25 cellular contexts compared by ENCODE assay signal in the genomic region with DNA sequence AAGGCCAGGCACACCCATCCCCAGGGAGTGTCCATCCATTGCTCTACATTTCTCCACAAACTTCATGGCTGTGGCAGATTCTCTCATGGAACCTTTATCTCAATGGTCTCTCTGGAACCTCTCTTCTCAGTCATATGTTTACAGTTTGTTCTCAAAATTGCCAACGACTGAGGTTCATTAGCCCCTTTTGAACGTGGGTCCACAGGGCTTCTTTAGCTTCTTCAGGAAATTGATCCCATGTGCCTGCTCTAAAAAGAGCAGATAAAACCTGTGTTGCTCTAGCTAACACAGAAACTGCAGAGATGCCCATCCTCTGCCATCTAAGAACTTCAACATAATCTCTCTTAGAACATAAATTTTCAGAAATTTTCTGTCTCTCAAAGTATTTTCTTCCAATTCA. TPM values are rescaled to one million over a fixed set of nuclear protein-coding genes. Genes with fewer than 3 reads are reported as not detected.
A peak's percentile ranks its signal among the peaks of the same experiment; 100 is the strongest.
DNase-seq lines count a peak whose midpoint lies in the region; ATAC-seq and TF ChIP-seq lines count a peak whose summit lies in the region.
"Had no signal": no experiment of that assay in that cellular context is flagged by ENCODE, and none has a peak within 500 bp of the region (broad histone marks: within the 10 kb centered on the region; RNA-seq: fewer than 3 reads in every experiment).

Gene OR6C4, plus strand, starts transcription at position 301 of the 400 bp plus-strand sequence. CDS start 1,625 bp downstream, outside the sequence.

- peak within 1 kb of the TSS; percentile 11 for H3K4me3 Mint-ChIP-seq in natural killer cell treated with Interleukin-12 subunit alpha and Interleukin-12 subunit beta and Interleukin-15 and Interleukin-18, amount 100 ng/mL, for 72 hours
- H3K4me3 Mint-ChIP-seq in natural killer cell = no peak within 1 kb of the TSS
- no peak within 1 kb of the TSS for H3K4me3 Mint-ChIP-seq in GM23338
- H3K4me3 Mint-ChIP-seq: CD14-positive monocyte; CD4-positive, alpha-beta memory T cell; CD4-positive, CD25-positive, alpha-beta regulatory T cell; CD8-positive, alpha-beta memory T cell had no signal

- H3K27ac Mint-ChIP-seq in natural killer cell treated with Interleukin-12 subunit alpha and Interleukin-12 subunit beta and Interleukin-15 and Interleukin-18, amount 100 ng/mL, for 72 hours = peak within 1 kb of the TSS in 1 of 2 donors; percentile 5
- no peak within 1 kb of the TSS for H3K27ac Mint-ChIP-seq in natural killer cell
- H3K27ac Mint-ChIP-seq in GM23338 = no peak within 1 kb of the TSS
- H3K27ac Mint-ChIP-seq: CD4-positive, alpha-beta memory T cell; CD8-positive, alpha-beta memory T cell had no signal

- H3K36me3 Mint-ChIP-seq in natural killer cell treated with Interleukin-12 subunit alpha and Interleukin-12 subunit beta and Interleukin-15 and Interleukin-18, amount 100 ng/mL, for 72 hours = no peaks in the 10 kb centered on the region
- H3K36me3 Mint-ChIP-seq in natural killer cell = no peaks in the 10 kb centered on the region
- peaks cover 2% of the 10 kb centered on the region; the same call in 2 of the 3 replicates for H3K36me3 Mint-ChIP-seq in GM23338 (ENCODE audit: low read depth)
- H3K36me3 Mint-ChIP-seq: CD14-positive monocyte; CD4-positive, CD25-positive, alpha-beta regulatory T cell had no signal

- no peaks in the 10 kb centered on the region for H3K9me3 Mint-ChIP-seq in natural killer cell treated with Interleukin-12 subunit alpha and Interleukin-12 subunit beta and Interleukin-15 and Interleukin-18, amount 100 ng/mL, for 72 hours
- no peaks in the 10 kb centered on the region for H3K9me3 Mint-ChIP-seq in natural killer cell
- H3K9me3 Mint-ChIP-seq in GM23338 = peaks cover 29% of the 10 kb centered on the region

- H3F3A ChIP-seq in GM23338 (replicated peaks; ENCODE audit: low read depth) (no peaks in the 10 kb centered on the region), Loucy (ENCODE audit: low read depth) (no peaks in the 10 kb centered on the region)

- H3K9me2 ChIP-seq in GM23338 (ENCODE audit: insufficient read depth) (peaks cover 17% of the 10 kb centered on the region), Loucy (replicated peaks; ENCODE audit: low read depth, low read length) (no peaks in the 10 kb centered on the region)

- H3K4me1 ChIP-seq in GM23338 (ENCODE audit: insufficient read depth) = no peaks in the 10 kb centered on the region
- H3K4me1 ChIP-seq in Loucy (ENCODE audit: insufficient read depth, low read length, poor library complexity, severe bottlenecking) = peaks cover 30% of the 10 kb centered on the region
- H3K4me1 ChIP-seq: BE2C, BLaER1 had no signal

- H2AFZ ChIP-seq in GM23338 (0 out of 2 replicates have a peak within 1 kb of the TSS, but pooled peaks have one; percentile 5), Loucy (ENCODE audit: low read length) (no peak within 1 kb of the TSS)

- no peaks in the 10 kb centered on the region for H4K20me1 ChIP-seq in GM23338 (replicated peaks; ENCODE audit: insufficient read depth)
- H4K20me1 ChIP-seq in Loucy (ENCODE audit: insufficient read depth, low read length, poor library complexity, severe bottlenecking) = no peaks in the 10 kb centered on the region
- H4K20me1 ChIP-seq: BLaER1 had no signal

- H3K4me2 ChIP-seq in GM23338 = no peak within 1 kb of the TSS
- peak within 1 kb of the TSS; percentile 50 for H3K4me2 ChIP-seq in Loucy (ENCODE audit: low read depth, low read length, poor library complexity, severe bottlenecking)
- H3K4me2 ChIP-seq: BLaER1 had no signal

- H3K4me1 Mint-ChIP-seq in natural killer cell treated with Interleukin-12 subunit alpha and Interleukin-12 subunit beta and Interleukin-15 and Interleukin-18, amount 100 ng/mL, for 72 hours (ENCODE audit: low read depth in 2 of 2) = peaks cover 0 to 10% of the 10 kb centered on the region in 2 donors
- H3K4me1 Mint-ChIP-seq in natural killer cell = no peaks in the 10 kb centered on the region
- no peaks in the 10 kb centered on the region for H3K4me1 Mint-ChIP-seq in GM23338
- H3K4me1 Mint-ChIP-seq: CD14-positive monocyte; CD4-positive, alpha-beta memory T cell; CD4-positive, CD25-positive, alpha-beta regulatory T cell; CD8-positive, alpha-beta memory T cell had no signal

- DNase-seq in natural killer cell treated with Interleukin-12 subunit alpha and Interleukin-12 subunit beta and Interleukin-15 and Interleukin-18, amount 100 ng/mL, for 72 hours (ENCODE audit: low spot score) = no peak
- DNase-seq in natural killer cell (no peak), GM23338 (ENCODE audit: low spot score) (no peak), SK-N-MC (ENCODE audit: low read depth, low spot score) (peak; percentile 22)
- DNase-seq: 8988T; ACHN; BE2C; C1 segment of cervical spinal cord; CD4-positive, alpha-beta memory T cell; CD4-positive, CD25-positive, alpha-beta regulatory T cell; CD8-positive, alpha-beta memory T cell; COR-L47; DMS 273 treated with DMSO at 0.1 percent for 48 hours; DMS153; DMS53; DMS79; DND-41 had no signal

- H3K9ac ChIP-seq in Loucy (ENCODE audit: low read depth, low read length, poor library complexity, severe bottlenecking) (no peak within 1 kb of the TSS), SK-N-MC (ENCODE audit: insufficient read length) (no peak within 1 kb of the TSS)
- H3K9ac ChIP-seq: BLaER1 had no signal

- intact Hi-C loops in natural killer cell (cut with micrococcal nuclease) = no loop called here

- H3K27ac ChIP-seq in GM23338 (ENCODE audit: low read depth) (no peak within 1 kb of the TSS), SK-N-MC (peak within 1 kb of the TSS; percentile 93)
- H3K27ac ChIP-seq: BLaER1 had no signal

- no peaks in the 10 kb centered on the region for H3K27me3 ChIP-seq in GM23338 (ENCODE audit: insufficient read depth)
- no peaks in the 10 kb centered on the region for H3K27me3 ChIP-seq in Loucy (ENCODE audit: insufficient read depth, low read length, poor library complexity, severe bottlenecking)
- H3K27me3 ChIP-seq: BE2C, BLaER1 had no signal

- TF ChIP-seq CTCF in natural killer cell (IDR thresholded peaks at IDR 0.05) = no peak
- no peak for TF ChIP-seq CTCF in GM23338 (conservative IDR thresholded peaks at IDR 0.05; ENCODE audit: low read depth in 2 of 2)
- no peak for TF ChIP-seq CTCF in Loucy (conservative IDR thresholded peaks at IDR 0.05; ENCODE audit: low read length)

- H3K79me2 ChIP-seq in GM23338 (replicated peaks; ENCODE audit: insufficient read depth) (no peaks in the 10 kb centered on the region), Loucy (ENCODE audit: insufficient read depth, low read length) (no peaks in the 10 kb centered on the region)

- H3K36me3 ChIP-seq in GM23338 (ENCODE audit: insufficient read depth) = no peaks in the 10 kb centered on the region; the same call in 1 of the 2 replicates
- peaks cover 5% of the 10 kb centered on the region; the same call in 1 of the 2 replicates for H3K36me3 ChIP-seq in Loucy (ENCODE audit: insufficient read depth, low read length)
- H3K36me3 ChIP-seq in SK-N-MC (ENCODE audit: insufficient read depth, low read length) = no peaks in the 10 kb centered on the region
- H3K36me3 ChIP-seq: BE2C, BLaER1 had no signal

- H3K9me3 ChIP-seq in Loucy (ENCODE audit: insufficient read depth, low read depth, low read length) = peaks cover 18% of the 10 kb centered on the region
- no peaks in the 10 kb centered on the region for H3K9me3 ChIP-seq in SK-N-MC (ENCODE audit: low read depth, low read length)
- H3K9me3 ChIP-seq: BE2C had no signal

- ATAC-seq in natural killer cell treated with Interleukin-12 subunit alpha and Interleukin-12 subunit beta and Interleukin-15 and Interleukin-18, amount 100 ng/mL, for 72 hours = no peak
- ATAC-seq in natural killer cell (no peak), GM23338 (no peak), HG03139 (IDR thresholded peaks at IDR 0.05; ENCODE audit: unreplicated experiment) (no peak), GM21619 (IDR thresholded peaks at IDR 0.05; ENCODE audit: unreplicated experiment) (no peak), HG02678 (IDR thresholded peaks at IDR 0.05; ENCODE audit: unreplicated experiment) (no peak)

- H3K4me3 ChIP-seq in GM23338 (no peak within 1 kb of the TSS), Loucy (ENCODE audit: low read length, poor library complexity, severe bottlenecking) (peak within 1 kb of the TSS; percentile 32), SK-N-MC (peak within 1 kb of the TSS; percentile 51)
- H3K4me3 ChIP-seq: BLaER1 had no signal

- H3K27me3 Mint-ChIP-seq in natural killer cell treated with Interleukin-12 subunit alpha and Interleukin-12 subunit beta and Interleukin-15 and Interleukin-18, amount 100 ng/mL, for 72 hours = peaks cover 10 to 32% of the 10 kb centered on the region in 2 donors
- H3K27me3 Mint-ChIP-seq in natural killer cell (ENCODE audit: low read depth in 2 of 2) = peaks cover 12 to 33% of the 10 kb centered on the region in 2 donors
- peaks cover 4% of the 10 kb centered on the region for H3K27me3 Mint-ChIP-seq in GM23338 (ENCODE audit: insufficient read depth, low read depth, poor library complexity)

TF ChIP-seq in GM23338, 12 proteins besides CTCF, POLR2A, EP300 and RAD21 (continues in another document):
- TF ChIP-seq EZH2phosphoT487 (IDR thresholded peaks at IDR 0.05; ENCODE audit: unreplicated experiment) = no peak
- TF ChIP-seq ZNF331 (CRISPR knock-in tag; IDR thresholded peaks at IDR 0.05; ENCODE audit: low read depth) = no peak
- no peak for TF ChIP-seq NANOG (IDR thresholded peaks at IDR 0.05; ENCODE audit: borderline replicate concordance)
- TF ChIP-seq CREB1 (CRISPR knock-in tag; IDR thresholded peaks at IDR 0.05; ENCODE audit: low read depth) = no peak
- TF ChIP-seq STAT1 (IDR thresholded peaks at IDR 0.05; ENCODE audit: unreplicated experiment) = no peak
- TF ChIP-seq JUNB (IDR thresholded peaks at IDR 0.05; ENCODE audit: unreplicated experiment) = no peak

RNA-seq across cellular contexts. Expression of gene OR6C4, which starts in this region (rescaled TPM):
- not detected for total RNA-seq in natural killer cell treated with Interleukin-12 subunit alpha and Interleukin-12 subunit beta and Interleukin-15 and Interleukin-18, amount 100 ng/mL, for 72 hours
- not detected for total RNA-seq in natural killer cell
- total RNA-seq in GM23338 (2014; rRNA removed; shearing (Covaris generic)) = not detected in 2 replicates
- not detected in 2 replicates for polyA plus RNA-seq in GM23338 (2016; fragmentation: Nextera tagmentation; extraction: Ambion mirVana)
- total RNA-seq: A673; CD4-positive, alpha-beta memory T cell; CD4-positive, CD25-positive, alpha-beta regulatory T cell; CD8-positive, alpha-beta memory T cell had no signal
- polyA plus RNA-seq: AG04450; CD14-positive monocyte; CD4-positive, alpha-beta memory T cell; CD4-positive, CD25-positive, alpha-beta regulatory T cell; CD8-positive, alpha-beta memory T cell had no signal
